In genomic region chr1:202158810-202159533, GRCh38 we compare ENCODE assay signal across 1 cellular context.
TF ChIP-seq lines count a peak whose summit lies in the region.

No MANE protein-coding gene starts in this region.

TF ChIP-seq in K562, 482 proteins besides CTCF, POLR2A, EP300 and RAD21 (continues in another document):
- TF ChIP-seq ZNF830 (CRISPR knock-in tag; IDR thresholded peaks at IDR 0.05): no peak
- TF ChIP-seq FOSL1 (tag; conservative IDR thresholded peaks at IDR 0.05): no peak
- peak; percentile 73; the same call in 1 of the 2 replicates for TF ChIP-seq MTA3 (IDR thresholded peaks at IDR 0.05; ENCODE audit: borderline replicate concordance)
- TF ChIP-seq SMAD4 (CRISPR knock-in tag; conservative IDR thresholded peaks at IDR 0.05): peak; percentile 91
- TF ChIP-seq MEF2D (tag; conservative IDR thresholded peaks at IDR 0.05; ENCODE audit: low read depth): 0 out of 2 replicates have a peak, but pooled peaks have one; percentile 12
- no peak for TF ChIP-seq ELK1 (CRISPR knock-in tag; IDR thresholded peaks at IDR 0.05)
- no peak for TF ChIP-seq MAFK (IDR thresholded peaks at IDR 0.05; ENCODE audit: low read length)
- peak; percentile 67; the same call in 1 of the 2 replicates for TF ChIP-seq CTBP1 (IDR thresholded peaks at IDR 0.05; ENCODE audit: borderline replicate concordance)
- 0 out of 2 replicates have a peak, but pooled peaks have one; percentile 22 for TF ChIP-seq RFX5 (IDR thresholded peaks at IDR 0.05; ENCODE audit: low read depth, low read length)
- no peak for TF ChIP-seq XRCC4 (IDR thresholded peaks at IDR 0.05; ENCODE audit: extremely low read depth, insufficient read depth, insufficient read length)
- peak; percentile 98 for TF ChIP-seq MAX (CRISPR knock-in tag; IDR thresholded peaks at IDR 0.05)
- peak; percentile 74 to 87 for TF ChIP-seq MAZ (CRISPR knock-in tag; conservative IDR thresholded peaks at IDR 0.05 in 1 of 2, IDR thresholded peaks at IDR 0.05 in 1 of 2)
- TF ChIP-seq NR2C2 (CRISPR knock-in tag; IDR thresholded peaks at IDR 0.05): peak; percentile 90
- peak; percentile 85; the same call in 1 of the 2 replicates for TF ChIP-seq NR2C2 (tag; IDR thresholded peaks at IDR 0.05)
- TF ChIP-seq, protein P1, sequence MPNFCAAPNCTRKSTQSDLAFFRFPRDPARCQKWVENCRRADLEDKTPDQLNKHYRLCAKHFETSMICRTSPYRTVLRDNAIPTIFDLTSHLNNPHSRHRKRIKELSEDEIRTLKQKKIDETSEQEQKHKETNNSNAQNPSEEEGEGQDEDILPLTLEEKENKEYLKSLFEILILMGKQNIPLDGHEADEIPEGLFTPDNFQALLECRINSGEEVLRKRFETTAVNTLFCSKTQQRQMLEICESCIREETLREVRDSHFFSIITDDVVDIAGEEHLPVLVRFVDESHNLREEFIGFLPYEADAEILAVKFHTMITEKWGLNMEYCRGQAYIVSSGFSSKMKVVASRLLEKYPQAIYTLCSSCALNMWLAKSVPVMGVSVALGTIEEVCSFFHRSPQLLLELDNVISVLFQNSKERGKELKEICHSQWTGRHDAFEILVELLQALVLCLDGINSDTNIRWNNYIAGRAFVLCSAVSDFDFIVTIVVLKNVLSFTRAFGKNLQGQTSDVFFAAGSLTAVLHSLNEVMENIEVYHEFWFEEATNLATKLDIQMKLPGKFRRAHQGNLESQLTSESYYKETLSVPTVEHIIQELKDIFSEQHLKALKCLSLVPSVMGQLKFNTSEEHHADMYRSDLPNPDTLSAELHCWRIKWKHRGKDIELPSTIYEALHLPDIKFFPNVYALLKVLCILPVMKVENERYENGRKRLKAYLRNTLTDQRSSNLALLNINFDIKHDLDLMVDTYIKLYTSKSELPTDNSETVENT (CRISPR knock-in tag; IDR thresholded peaks at IDR 0.05): peak; percentile 14; the same call in 1 of the 2 replicates
- 0 out of 2 replicates have a peak, but pooled peaks have one; percentile 6 for TF ChIP-seq NR4A1 (CRISPR knock-in tag; IDR thresholded peaks at IDR 0.05)
- TF ChIP-seq NR4A1 (tag; IDR thresholded peaks at IDR 0.05): 0 out of 2 replicates have a peak, but pooled peaks have one; percentile 58
- TF ChIP-seq MNT (conservative IDR thresholded peaks at IDR 0.05): peak; percentile 76 to 83
- peak in 1 of 2 experiments; percentile 69; a peak in 1 of 4 replicates for TF ChIP-seq SIN3A (IDR thresholded peaks at IDR 0.05; ENCODE audit: borderline replicate concordance in 2 of 2, control insufficient read depth in 1 of 2, low read depth in 2 of 2, low read length in 2 of 2)
- TF ChIP-seq, protein P2, sequence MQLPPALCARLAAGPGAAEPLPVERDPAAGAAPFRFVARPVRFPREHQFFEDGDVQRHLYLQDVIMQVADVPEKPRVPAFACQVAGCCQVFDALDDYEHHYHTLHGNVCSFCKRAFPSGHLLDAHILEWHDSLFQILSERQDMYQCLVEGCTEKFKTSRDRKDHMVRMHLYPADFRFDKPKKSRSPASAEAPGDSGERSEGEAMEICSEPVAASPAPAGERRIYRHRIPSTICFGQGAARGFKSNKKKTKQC (CRISPR knock-in tag; IDR thresholded peaks at IDR 0.05): peak; percentile 88
- TF ChIP-seq CGGBP1 (CRISPR knock-in tag; IDR thresholded peaks at IDR 0.05): 0 out of 2 replicates have a peak, but pooled peaks have one; percentile 52
- no peak for TF ChIP-seq ZNF217 (CRISPR knock-in tag; IDR thresholded peaks at IDR 0.05)
- peak in 2 of 3 experiments; percentile 85 to 92 for TF ChIP-seq YY1 (IDR thresholded peaks at IDR 0.05; ENCODE audit: borderline replicate concordance in 1 of 3, control insufficient read depth in 1 of 3, extremely low read depth in 1 of 3, insufficient read depth in 3 of 3, insufficient read length in 1 of 3, insufficient replicate concordance in 2 of 3, low read depth in 1 of 3, low read length in 2 of 3)
- TF ChIP-seq NEUROD1 (IDR thresholded peaks at IDR 0.05; ENCODE audit: borderline replicate concordance, low read depth, low read length, partially characterized antibody): peak; percentile 40
- TF ChIP-seq, protein P3, sequence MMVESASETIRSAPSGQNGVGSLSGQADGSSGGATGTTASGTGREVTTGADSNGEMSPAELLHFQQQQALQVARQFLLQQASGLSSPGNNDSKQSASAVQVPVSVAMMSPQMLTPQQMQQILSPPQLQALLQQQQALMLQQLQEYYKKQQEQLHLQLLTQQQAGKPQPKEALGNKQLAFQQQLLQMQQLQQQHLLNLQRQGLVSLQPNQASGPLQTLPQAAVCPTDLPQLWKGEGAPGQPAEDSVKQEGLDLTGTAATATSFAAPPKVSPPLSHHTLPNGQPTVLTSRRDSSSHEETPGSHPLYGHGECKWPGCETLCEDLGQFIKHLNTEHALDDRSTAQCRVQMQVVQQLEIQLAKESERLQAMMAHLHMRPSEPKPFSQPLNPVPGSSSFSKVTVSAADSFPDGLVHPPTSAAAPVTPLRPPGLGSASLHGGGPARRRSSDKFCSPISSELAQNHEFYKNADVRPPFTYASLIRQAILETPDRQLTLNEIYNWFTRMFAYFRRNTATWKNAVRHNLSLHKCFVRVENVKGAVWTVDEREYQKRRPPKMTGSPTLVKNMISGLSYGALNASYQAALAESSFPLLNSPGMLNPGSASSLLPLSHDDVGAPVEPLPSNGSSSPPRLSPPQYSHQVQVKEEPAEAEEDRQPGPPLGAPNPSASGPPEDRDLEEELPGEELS (CRISPR knock-in tag; IDR thresholded peaks at IDR 0.05; ENCODE audit: borderline replicate concordance): 0 out of 2 replicates have a peak, but pooled peaks have one; percentile 68
- TF ChIP-seq, protein P4, sequence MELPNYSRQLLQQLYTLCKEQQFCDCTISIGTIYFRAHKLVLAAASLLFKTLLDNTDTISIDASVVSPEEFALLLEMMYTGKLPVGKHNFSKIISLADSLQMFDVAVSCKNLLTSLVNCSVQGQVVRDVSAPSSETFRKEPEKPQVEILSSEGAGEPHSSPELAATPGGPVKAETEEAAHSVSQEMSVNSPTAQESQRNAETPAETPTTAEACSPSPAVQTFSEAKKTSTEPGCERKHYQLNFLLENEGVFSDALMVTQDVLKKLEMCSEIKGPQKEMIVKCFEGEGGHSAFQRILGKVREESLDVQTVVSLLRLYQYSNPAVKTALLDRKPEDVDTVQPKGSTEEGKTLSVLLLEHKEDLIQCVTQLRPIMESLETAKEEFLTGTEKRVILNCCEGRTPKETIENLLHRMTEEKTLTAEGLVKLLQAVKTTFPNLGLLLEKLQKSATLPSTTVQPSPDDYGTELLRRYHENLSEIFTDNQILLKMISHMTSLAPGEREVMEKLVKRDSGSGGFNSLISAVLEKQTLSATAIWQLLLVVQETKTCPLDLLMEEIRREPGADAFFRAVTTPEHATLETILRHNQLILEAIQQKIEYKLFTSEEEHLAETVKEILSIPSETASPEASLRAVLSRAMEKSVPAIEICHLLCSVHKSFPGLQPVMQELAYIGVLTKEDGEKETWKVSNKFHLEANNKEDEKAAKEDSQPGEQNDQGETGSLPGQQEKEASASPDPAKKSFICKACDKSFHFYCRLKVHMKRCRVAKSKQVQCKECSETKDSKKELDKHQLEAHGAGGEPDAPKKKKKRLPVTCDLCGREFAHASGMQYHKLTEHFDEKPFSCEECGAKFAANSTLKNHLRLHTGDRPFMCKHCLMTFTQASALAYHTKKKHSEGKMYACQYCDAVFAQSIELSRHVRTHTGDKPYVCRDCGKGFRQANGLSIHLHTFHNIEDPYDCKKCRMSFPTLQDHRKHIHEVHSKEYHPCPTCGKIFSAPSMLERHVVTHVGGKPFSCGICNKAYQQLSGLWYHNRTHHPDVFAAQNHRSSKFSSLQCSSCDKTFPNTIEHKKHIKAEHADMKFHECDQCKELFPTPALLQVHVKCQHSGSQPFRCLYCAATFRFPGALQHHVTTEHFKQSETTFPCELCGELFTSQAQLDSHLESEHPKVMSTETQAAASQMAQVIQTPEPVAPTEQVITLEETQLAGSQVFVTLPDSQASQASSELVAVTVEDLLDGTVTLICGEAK (IDR thresholded peaks at IDR 0.05): peak; percentile 30
- TF ChIP-seq, protein P4 (CRISPR knock-in tag; IDR thresholded peaks at IDR 0.05): no peak
- TF ChIP-seq ZBTB1 (CRISPR knock-in tag; IDR thresholded peaks at IDR 0.05; ENCODE audit: borderline replicate concordance, low read depth): no peak; the same call in 1 of the 2 replicates
- TF ChIP-seq PREB (CRISPR knock-in tag; IDR thresholded peaks at IDR 0.05): 0 out of 2 replicates have a peak, but pooled peaks have one; percentile 3
- TF ChIP-seq KDM4B (IDR thresholded peaks at IDR 0.05; ENCODE audit: borderline replicate concordance in 2 of 2, low read depth in 1 of 2): 0 out of 4 replicates have a peak, but pooled peaks of 1 of the 2 experiments have one; percentile 9
- 0 out of 2 replicates have a peak, but pooled peaks have one; percentile 14 for TF ChIP-seq E2F1 (CRISPR knock-in tag; IDR thresholded peaks at IDR 0.05)
- no peak for TF ChIP-seq PRPF4 (IDR thresholded peaks at IDR 0.05; ENCODE audit: insufficient read depth, low read depth, low read length, poor library complexity, severe bottlenecking)
- peak; percentile 20 for TF ChIP-seq PHF20 (IDR thresholded peaks at IDR 0.05; ENCODE audit: partially characterized antibody)
- 0 out of 2 replicates have a peak, but pooled peaks have one; percentile 27 for TF ChIP-seq ERF (CRISPR knock-in tag; IDR thresholded peaks at IDR 0.05)
- TF ChIP-seq KLF16 (IDR thresholded peaks at IDR 0.05): no peak
- peak in 1 of 2 experiments; percentile 67; a peak in 2 of 4 replicates for TF ChIP-seq RCOR1 (IDR thresholded peaks at IDR 0.05; ENCODE audit: borderline replicate concordance in 1 of 2, low read depth in 2 of 2, low read length in 2 of 2)
- TF ChIP-seq CBX1 (IDR thresholded peaks at IDR 0.05; ENCODE audit: low read depth): peak; percentile 75; the same call in 1 of the 2 replicates
- TF ChIP-seq GABPB2 (CRISPR knock-in tag; conservative IDR thresholded peaks at IDR 0.05): 0 out of 2 replicates have a peak, but pooled peaks have one; percentile 31
